In the genomic region with DNA sequence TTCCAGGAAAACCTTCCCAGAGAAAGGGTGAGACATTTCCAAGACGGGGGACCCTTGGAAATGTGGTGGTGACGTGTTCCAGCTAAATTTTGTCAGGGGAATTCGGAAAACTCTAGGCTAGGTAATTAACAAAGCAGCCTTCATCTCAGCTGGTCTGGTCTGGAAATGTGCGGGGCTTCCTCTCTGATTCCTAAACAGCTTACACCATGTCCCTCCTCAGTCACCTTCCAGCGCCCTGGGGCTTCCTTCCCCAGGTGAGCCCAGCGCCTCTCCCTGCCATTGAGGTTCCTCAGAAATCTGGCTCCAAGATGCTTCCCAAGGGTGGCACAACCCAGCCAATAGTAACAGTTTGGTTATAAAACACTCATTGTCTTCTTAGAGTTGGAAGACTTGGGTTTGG, we compare ENCODE assay signal across 8 cellular contexts. TPM values are rescaled to one million over a fixed set of nuclear protein-coding genes. Genes with fewer than 3 reads are reported as not detected.
DNase-seq lines count a peak whose midpoint lies in the region; TF ChIP-seq lines count a peak whose summit lies in the region.

No MANE protein-coding gene starts in this region.

- H3K9me3 Mint-ChIP-seq in nephron: no peaks in the 10 kb centered on the region

- no peak for TF ChIP-seq CTCF in C4-2B (conservative IDR thresholded peaks at IDR 0.05)
- TF ChIP-seq CTCF in Loucy (conservative IDR thresholded peaks at IDR 0.05; ENCODE audit: low read length): no peak
- TF ChIP-seq CTCF in colonic mucosa (IDR thresholded peaks at IDR 0.05): no peak
- TF ChIP-seq CTCF in nephron (IDR thresholded peaks at IDR 0.05; ENCODE audit: unreplicated experiment in 3 of 3): no peak

- peaks cover 74% of the 10 kb centered on the region for H3K79me2 ChIP-seq in Loucy (ENCODE audit: insufficient read depth, low read length)

- H3K9me3 ChIP-seq in Loucy (ENCODE audit: insufficient read depth, low read depth, low read length) (no peaks in the 10 kb centered on the region), colonic mucosa (no peaks in the 10 kb centered on the region)

- peak overlapping the region; percentile 88 to 92 (median 88) for H3K4me3 Mint-ChIP-seq in nephron

- intact Hi-C loops in colonic mucosa (cut with DNase I): no loop called here

- H3F3A ChIP-seq in Loucy (ENCODE audit: low read depth): no peaks in the 10 kb centered on the region

- H3K4me3 ChIP-seq in Loucy (ENCODE audit: low read length, poor library complexity, severe bottlenecking): peak overlapping the region; percentile 93
- H3K4me3 ChIP-seq in colonic mucosa: peak overlapping the region; percentile 91

- peaks cover 62% of the 10 kb centered on the region for H3K4me1 Mint-ChIP-seq in nephron

- peak overlapping the region; percentile 90 for H2AFZ ChIP-seq in Loucy (ENCODE audit: low read length)

- H3K27me3 ChIP-seq in Loucy (ENCODE audit: insufficient read depth, low read length, poor library complexity, severe bottlenecking): peaks cover 5% of the 10 kb centered on the region
- no peaks in the 10 kb centered on the region for H3K27me3 ChIP-seq in colonic mucosa

- DNase-seq in colonic mucosa: no peak
- DNase-seq in NCI-H1105 (lab: John Stamatoyannopoulos, UW): no peak
- no peak for DNase-seq in SW 1271 (lab: John Stamatoyannopoulos, UW)
- DNase-seq in NCI-H1436 treated with DMSO at 0.1 percent for 48 hours (lab: John Stamatoyannopoulos, UW): no peak
- DNase-seq in NCI-H187 (lab: John Stamatoyannopoulos, UW): no peak

- no peaks in the 10 kb centered on the region; the same call in 1 of the 2 replicates for H3K36me3 ChIP-seq in Loucy (ENCODE audit: insufficient read depth, low read length)
- no peaks in the 10 kb centered on the region for H3K36me3 ChIP-seq in colonic mucosa

- peak overlapping the region; percentile 73 for H3K4me2 ChIP-seq in Loucy (ENCODE audit: low read depth, low read length, poor library complexity, severe bottlenecking)

- peaks cover 15% of the 10 kb centered on the region for H4K20me1 ChIP-seq in Loucy (ENCODE audit: insufficient read depth, low read length, poor library complexity, severe bottlenecking)

- peaks cover 23% of the 10 kb centered on the region for H3K36me3 Mint-ChIP-seq in nephron (ENCODE audit: low read depth)

- peak overlapping the region; percentile 96 to 97 (median 97) for H3K27ac Mint-ChIP-seq in nephron

- H3K9ac ChIP-seq in Loucy (ENCODE audit: low read depth, low read length, poor library complexity, severe bottlenecking): peak overlapping the region; percentile 100
- peak overlapping the region; percentile 90 to 92 for H3K9ac ChIP-seq in colonic mucosa (ENCODE audit: low read depth in 2 of 2, low read length in 2 of 2)

- no peaks in the 10 kb centered on the region for H3K27me3 Mint-ChIP-seq in nephron (ENCODE audit: low read depth)

- H3K9me2 ChIP-seq in Loucy (replicated peaks; ENCODE audit: low read depth, low read length): no peaks in the 10 kb centered on the region

- H3K27ac ChIP-seq in C4-2B (peak overlapping the region; percentile 83), colonic mucosa (peak overlapping the region; percentile 88)

- peaks cover 62% of the 10 kb centered on the region for H3K4me1 ChIP-seq in Loucy (ENCODE audit: insufficient read depth, low read length, poor library complexity, severe bottlenecking)
- H3K4me1 ChIP-seq in colonic mucosa: peaks cover 19% of the 10 kb centered on the region

RNA-seq across cellular contexts. Expression of a gene that starts 0.6 kb away (rescaled TPM):
- total RNA-seq in colonic mucosa: 10 to 100 TPM; 32.0 to 55.1 TPM
